In genomic region chr12:120116792-120117651, GRCh38 we compare ENCODE assay signal across 8 cellular contexts. TPM values are rescaled to one million over a fixed set of nuclear protein-coding genes. Genes with fewer than 3 reads are reported as not detected.
DNase-seq lines count a peak whose midpoint lies in the region; ATAC-seq, FAIRE-seq and TF ChIP-seq lines count a peak whose summit lies in the region.

No MANE protein-coding gene starts in this region.

- peak overlapping the region; percentile 99 for H3K14ac ChIP-seq in IMR-90 (replicated peaks; ENCODE audit: low read depth, low read length)

- CTCF ChIA-PET in IMR-90 (lab: Yijun Ruan, JAX) = interaction anchor here (1.4 kb wide), 1 partner anchor 84 kb away, joined by 5 read pairs; the partner anchor contains the start of gene RPLP0
- CTCF ChIA-PET in endothelial cell of umbilical vein (lab: Charles Lee) = interaction anchor here (1.4 to 3.8 kb wide), 4 partner anchors 10 to 84 kb away, joined by 3 to 20 read pairs (median 6); partner anchors contain the start of gene RPLP0

- H2BK15ac ChIP-seq in IMR-90 (ENCODE audit: low read depth, low read length) = peak overlapping the region; percentile 87; the same call in 1 of the 3 replicates

- TF ChIP-seq POLR2A in IMR-90 (IDR thresholded peaks at IDR 0.05; ENCODE audit: low read depth, low read length) (0 out of 2 replicates have a peak, but pooled peaks have one; percentile 43), endothelial cell of umbilical vein (IDR thresholded peaks at IDR 0.05; ENCODE audit: low read depth, low read length) (peak; percentile 88)

- in situ Hi-C loops in IMR-90 (cut with MboI; ENCODE audit: low sequenced_read_pairs) = loop anchor here (25.0 kb wide), 1 partner anchor 1755 kb away; the partner anchor contains the start of gene TAOK3

- peak overlapping the region; percentile 89 for H3K18ac ChIP-seq in IMR-90 (ENCODE audit: low read depth, low read length)

- 1% methylated on average over 60 of the region's 91 CpGs; no CpG with 5 or more reads in 1 of the 2 experiments for WGBS in IMR-90 (ENCODE audit: extremely low coverage in 2 of 2, insufficient read length in 1 of 2), 2 experiments

- no peak for TF ChIP-seq RAD21 in IMR-90 (IDR thresholded peaks at IDR 0.05; ENCODE audit: low read length)

- BruUV-seq in IMR-90 (replicated peaks; lab: Mats Ljungman, UMichigan) (no TSS peak), endothelial cell of umbilical vein (replicated peaks; lab: Mats Ljungman, UMichigan) (no TSS peak)

- H3K4me3 ChIP-seq in IMR-90 (ENCODE audit: insufficient read depth, low read depth, low read length) (peak overlapping the region; percentile 95), OCI-LY1 (ENCODE audit: low read depth, low read length, poor library complexity, severe bottlenecking) (peak overlapping the region; percentile 93), endothelial cell of umbilical vein (replicated peaks in 1 of 3; ENCODE audit: insufficient read depth in 1 of 3, low read depth in 1 of 3, low read length in 3 of 3) (peak overlapping the region; percentile 49 to 72 (median 63)), mononuclear cell (ENCODE audit: low read length) (peak overlapping the region; percentile 81)

- dilution Hi-C loops in IMR-90 (cut with HindIII; ENCODE audit: low sequenced_read_pairs, unreplicated experiment) = no loop called here
- dilution Hi-C loops in endothelial cell of umbilical vein (cut with MboI; ENCODE audit: extremely low pct_ligation_motif_present, low sequenced_read_pairs) = no loop called here

- peak overlapping the region; percentile 91 for H2AK5ac ChIP-seq in IMR-90 (ENCODE audit: low read depth, low read length)

- H3K27me3 ChIP-seq in IMR-90 (ENCODE audit: control insufficient read depth, insufficient read depth, low read length) (no peaks in the 10 kb centered on the region), OCI-LY1 (ENCODE audit: insufficient read depth, low read length) (no peaks in the 10 kb centered on the region), endothelial cell of umbilical vein (ENCODE audit: control insufficient read depth in 2 of 2, insufficient read depth in 2 of 2, low read length in 2 of 2) (no peaks in the 10 kb centered on the region), mononuclear cell (ENCODE audit: insufficient read depth, low read length) (no peaks in the 10 kb centered on the region)

- H3K79me2 ChIP-seq in OCI-LY1 (ENCODE audit: insufficient read depth, low read length) (peaks cover 45% of the 10 kb centered on the region), endothelial cell of umbilical vein (ENCODE audit: control insufficient read depth, insufficient read depth, low read length) (peaks cover 44% of the 10 kb centered on the region)

- H3K23ac ChIP-seq in IMR-90 (ENCODE audit: low read depth, low read length) = peak overlapping the region; percentile 98

- no peak for FAIRE-seq in D721Med (lab: Jason Lieb, UNC)
- peak; percentile 21 for FAIRE-seq in endothelial cell of umbilical vein (lab: Jason Lieb, UNC)

- H2AK9ac ChIP-seq in IMR-90 (replicated peaks; ENCODE audit: low read depth, low read length, poor library complexity) = peak overlapping the region; percentile 98

- peak overlapping the region; percentile 88; the same call in 1 of the 2 replicates for H2BK120ac ChIP-seq in IMR-90 (ENCODE audit: low read depth, low read length)

- peaks cover 50% of the 10 kb centered on the region for H4K20me1 ChIP-seq in IMR-90 (ENCODE audit: insufficient read depth, low read length)
- no peaks in the 10 kb centered on the region for H4K20me1 ChIP-seq in OCI-LY1 (ENCODE audit: insufficient read depth, low read length)
- H4K20me1 ChIP-seq in endothelial cell of umbilical vein (replicated peaks; ENCODE audit: control insufficient read depth, extremely low read depth, insufficient read depth, low read length) = no peaks in the 10 kb centered on the region

- H3K79me1 ChIP-seq in IMR-90 (ENCODE audit: low read depth in 1 of 2, low read length in 2 of 2) = peaks cover 19 to 66% of the 10 kb centered on the region in 2 experiments

- H3K36me3 ChIP-seq in IMR-90 (ENCODE audit: control insufficient read depth, insufficient read depth, low read length) (peaks cover 7% of the 10 kb centered on the region; the same call in 1 of the 2 replicates), OCI-LY1 (ENCODE audit: insufficient read depth, low read length) (peaks cover 28% of the 10 kb centered on the region), endothelial cell of umbilical vein (ENCODE audit: control insufficient read depth in 2 of 2, extremely low read depth in 1 of 2, insufficient read depth in 2 of 2, low read length in 2 of 2) (no peaks in the 10 kb centered on the region)

- H3K4me1 ChIP-seq in IMR-90 (ENCODE audit: control insufficient read depth, insufficient read depth, low read length) (peaks cover 23% of the 10 kb centered on the region), OCI-LY1 (ENCODE audit: insufficient read depth, low read length, severe bottlenecking) (peaks cover 59% of the 10 kb centered on the region), endothelial cell of umbilical vein (ENCODE audit: control insufficient read depth, extremely low read depth, insufficient read depth, low read length) (peaks cover 29% of the 10 kb centered on the region), mononuclear cell (ENCODE audit: insufficient read depth, low read length) (peaks cover 69% of the 10 kb centered on the region)

- peak overlapping the region; percentile 81 for H4K5ac ChIP-seq in IMR-90 (ENCODE audit: low read depth, low read length)

- ATAC-seq in GM21528 (IDR thresholded peaks at IDR 0.05; ENCODE audit: low FRiP score, unreplicated experiment) (peak; percentile 47), IMR-90 (ENCODE audit: low read depth) (peak; percentile 75)

- intact Hi-C loops in IMR-90 (cut with micrococcal nuclease) = no loop called here
- intact Hi-C loops in endothelial cell of umbilical vein (cut with micrococcal nuclease) = loop anchor here (1.0 kb wide), 2 partner anchors 30 to 84 kb away; partner anchors contain the start of gene RPLP0

- H3F3A ChIP-seq in OCI-LY1 (ENCODE audit: insufficient read depth, low read length) = 0 out of 2 replicates have a peak, but pooled peaks cover 5% of the 10 kb centered on the region

- H3K4me2 ChIP-seq in IMR-90 (ENCODE audit: low read depth, low read length) = peak overlapping the region; percentile 94
- H3K4me2 ChIP-seq in OCI-LY1 (ENCODE audit: low read length) = peak overlapping the region; percentile 94
- H3K4me2 ChIP-seq in endothelial cell of umbilical vein (ENCODE audit: insufficient read depth, low read length) = peak overlapping the region; percentile 60

- H3K4ac ChIP-seq in IMR-90 (ENCODE audit: low read depth, low read length) = peak overlapping the region; percentile 97

- DNase-seq in D721Med (ENCODE audit: insufficient read length, low spot score) (peak; percentile 98), IMR-90 (peak; percentile 90), endothelial cell of umbilical vein (ENCODE audit: low read depth, low spot score) (peak; percentile 96)
- peak; percentile 99 for DNase-seq in activated CD8-positive, alpha-beta memory T cell treated with anti-CD3 and anti-CD28 coated beads, Interleukin-2, amount 50 U/mL, for 48 hours
- peak; percentile 94 to 96 for DNase-seq in stimulated activated CD8-positive, alpha-beta memory T cell treated with anti-CD3 and anti-CD28 coated beads, Interleukin-2, amount 100 ng/mL, for 1 hour (ENCODE audit: low read depth in 2 of 2)

- H3K9ac ChIP-seq in IMR-90 (ENCODE audit: low read depth, low read length) (peak overlapping the region; percentile 96), OCI-LY1 (ENCODE audit: low read length) (peak overlapping the region; percentile 96), endothelial cell of umbilical vein (replicated peaks; ENCODE audit: extremely low read depth, insufficient read depth, low read length) (peak overlapping the region; percentile 79)

- POLR2A ChIA-PET in IMR-90 (lab: Charles Lee; ENCODE audit: unreplicated experiment) (interaction anchor here (0.6 to 1.0 kb wide), 4 partner anchors 59 to 1651 kb away, joined by 3 to 9 read pairs (median 5); partner anchors contain the start of genes RNU4-2 and RPLP0), endothelial cell of umbilical vein (lab: Charles Lee) (interaction anchor here (1.4 to 4.4 kb wide), 3 partner anchors 83 to 174 kb away, joined by 4 to 25 read pairs (median 20); partner anchors contain the start of genes RNU4-2 and RPLP0)

- H3K9me1 ChIP-seq in IMR-90 (ENCODE audit: insufficient read depth, low read length) = peaks cover 32% of the 10 kb centered on the region
- H3K9me1 ChIP-seq in endothelial cell of umbilical vein (replicated peaks; ENCODE audit: control insufficient read depth, extremely low read depth, insufficient read depth, low read length) = no peaks in the 10 kb centered on the region

- H4K91ac ChIP-seq in IMR-90 (ENCODE audit: insufficient read depth, low read depth, low read length) = peak overlapping the region; percentile 92

- peak overlapping the region; percentile 32; the same call in 1 of the 2 replicates for H2BK20ac ChIP-seq in IMR-90 (ENCODE audit: low read depth, low read length)

- peak overlapping the region; percentile 82; the same call in 1 of the 2 replicates for H3K56ac ChIP-seq in IMR-90 (ENCODE audit: extremely low read depth, insufficient read depth, low read length)

- H2BK5ac ChIP-seq in IMR-90 (ENCODE audit: low read depth, low read length, poor library complexity, severe bottlenecking) = peak overlapping the region; percentile 93

- no peaks in the 10 kb centered on the region for H3K9me3 ChIP-seq in IMR-90 (ENCODE audit: control insufficient read depth, insufficient read depth, low read length)
- H3K9me3 ChIP-seq in OCI-LY1 (ENCODE audit: low read length) = no peaks in the 10 kb centered on the region
- H3K9me3 ChIP-seq in endothelial cell of umbilical vein (replicated peaks; ENCODE audit: control insufficient read depth, insufficient read depth, low read length) = no peaks in the 10 kb centered on the region
- no peaks in the 10 kb centered on the region for H3K9me3 ChIP-seq in mononuclear cell (ENCODE audit: low read depth, low read length)

- TF ChIP-seq CTCF in D721Med (IDR thresholded peaks at IDR 0.05; ENCODE audit: insufficient read depth, missing control alignments) = no peak
- TF ChIP-seq CTCF in IMR-90 (conservative IDR thresholded peaks at IDR 0.05; ENCODE audit: low read depth, low read length) = no peak
- no peak for TF ChIP-seq CTCF in OCI-LY1 (IDR thresholded peaks at IDR 0.05; ENCODE audit: low read length)
- no peak for TF ChIP-seq CTCF in endothelial cell of umbilical vein (IDR thresholded peaks at IDR 0.05; ENCODE audit: extremely low read depth in 1 of 2, insufficient read depth in 1 of 2, low read depth in 1 of 2, low read length in 2 of 2)

- H3K9me2 ChIP-seq in OCI-LY1 (ENCODE audit: low read depth, low read length) = no peaks in the 10 kb centered on the region

- H2AFZ ChIP-seq in IMR-90 (replicated peaks; ENCODE audit: low read length, poor library complexity) (peak overlapping the region; percentile 97), OCI-LY1 (ENCODE audit: low read length) (no peak overlapping the region), endothelial cell of umbilical vein (ENCODE audit: low read depth, low read length) (peak overlapping the region; percentile 18)

- peak overlapping the region; percentile 55 to 98 for H4K8ac ChIP-seq in IMR-90 (ENCODE audit: low read depth in 2 of 2, low read length in 2 of 2)

- H3K27ac ChIP-seq in IMR-90 (ENCODE audit: insufficient read depth, low read length) (peak overlapping the region; percentile 98), OCI-LY1 (ENCODE audit: low read depth, low read length, poor library complexity, severe bottlenecking) (peak overlapping the region; percentile 75), endothelial cell of umbilical vein (ENCODE audit: insufficient read depth, low read depth, low read length) (peak overlapping the region; percentile 48)

RNA-seq across cellular contexts. Expression of gene RAB35, which starts 0.5 kb away (rescaled TPM):
- total RNA-seq in IMR-90 (2012; rRNA removed) (32.6 and 35.0 TPM in 2 replicates), endothelial cell of umbilical vein (80.3 and 82.8 TPM in 2 replicates), mononuclear cell (17.2 TPM)
- polyA plus RNA-seq in IMR-90 (2012; rRNA removed) (47.6 and 49.6 TPM in 2 replicates), endothelial cell of umbilical vein (70.5 and 73.7 TPM in 2 replicates)
- 31.2 and 45.6 TPM in 2 replicates for polyA plus RNA-seq in IMR-90 (2012; cell fraction: cytosol; rRNA removed)
- 64.2 and 73.1 TPM in 2 replicates for polyA plus RNA-seq in IMR-90 (2012; cell fraction: nucleus; rRNA removed; ENCODE audit: low replicate concordance)
- polyA plus RNA-seq in endothelial cell of umbilical vein (2011; cell fraction: cytosol; rRNA removed) = 55.9 and 58.3 TPM in 2 replicates
- polyA plus RNA-seq in endothelial cell of umbilical vein (2011; cell fraction: nucleus; rRNA removed) = 67.9 and 80.0 TPM in 2 replicates
- polyA plus RNA-seq in endothelial cell of umbilical vein (2012) = 70.3 and 85.8 TPM in 2 replicates
- 109 and 135 TPM in 2 replicates for polyA minus RNA-seq in endothelial cell of umbilical vein
- polyA minus RNA-seq in endothelial cell of umbilical vein (2011; cell fraction: cytosol; rRNA and poly(A)+ RNA removed) = 32.7 TPM
- polyA minus RNA-seq in endothelial cell of umbilical vein (2011; cell fraction: nucleus; rRNA and poly(A)+ RNA removed) = 16.1 and 22.9 TPM in 2 replicates

Comparison
In these comparisons a context has a peak if more than half of its experiments do, and no peak if none do; other contexts are left out.
1. Peak in every context shown above with its lines: DNase-seq, ATAC-seq, H3K4me3 ChIP-seq and H3K27ac ChIP-seq.
2. H3K27ac ChIP-seq: peak in every context shown above with its lines; median percentile 98 in IMR-90; 75 in OCI-LY1; 48 in endothelial cell of umbilical vein.